ENCODE assay signal across 9 cellular contexts in genomic region chr9:12785251-12785880, GRCh38. TPM values are rescaled to one million over a fixed set of nuclear protein-coding genes. Genes with fewer than 3 reads are reported as not detected.
A peak's percentile ranks its signal among the peaks of the same experiment; 100 is the strongest.
DNase-seq lines count a peak whose midpoint lies in the region; ATAC-seq and TF ChIP-seq lines count a peak whose summit lies in the region.
"Had no signal": no experiment of that assay in that cellular context is flagged by ENCODE, and none has a peak within 500 bp of the region (broad histone marks: within the 10 kb centered on the region; RNA-seq: fewer than 3 reads in every experiment).

No MANE protein-coding gene starts in this region.

- peaks cover 9% of the 10 kb centered on the region for H3K4me1 ChIP-seq in mucosa of descending colon (ENCODE audit: low read depth)
- no peaks in the 10 kb centered on the region for H3K4me1 ChIP-seq in urinary bladder (ENCODE audit: insufficient read depth)

- intact Hi-C loops in mucosa of descending colon (cut with DNase I, micrococcal nuclease) = no loop called here

- H3K36me3 ChIP-seq in mucosa of descending colon (ENCODE audit: low read depth) = no peaks in the 10 kb centered on the region
- H3K36me3 ChIP-seq in urinary bladder (ENCODE audit: insufficient read depth) = no peaks in the 10 kb centered on the region

- DNase-seq in NCI-H510A treated with DMSO at 0.1 percent for 48 hours (lab: John Stamatoyannopoulos, UW) (peak; percentile 28), NCI-H510A (lab: John Stamatoyannopoulos, UW) (no peak), cardiac fibroblast (ENCODE audit: low read depth in 2 of 2) (peak; percentile 28 to 50), mucosa of descending colon (peak; percentile 45 to 58 (median 52)), SKM-1 (lab: John Stamatoyannopoulos, UW; ENCODE audit: unreplicated experiment) (no peak)
- DNase-seq: NCI-H187 treated with DMSO at 0.1 percent for 48 hours had no signal

- peak; percentile 78 for ATAC-seq in mucosa of descending colon
- ATAC-seq in GM18909 (IDR thresholded peaks at IDR 0.05; ENCODE audit: poor library complexity, unreplicated experiment) = no peak
- no peak for ATAC-seq in GM21723 (IDR thresholded peaks at IDR 0.05; ENCODE audit: unreplicated experiment)

- peak overlapping the region; percentile 12 for H3K27ac ChIP-seq in urinary bladder (ENCODE audit: low read depth)

- TF ChIP-seq CTCF in cardiac fibroblast (IDR thresholded peaks at IDR 0.05; ENCODE audit: low read depth, low read length) = no peak
- no peak for TF ChIP-seq CTCF in mucosa of descending colon (IDR thresholded peaks at IDR 0.05)

- 30% methylated on average over 3 of the region's 3 CpGs for WGBS in urinary bladder

- H3K9me3 ChIP-seq in mucosa of descending colon = no peaks in the 10 kb centered on the region

- H3K4me3 ChIP-seq in cardiac fibroblast (replicated peaks in 1 of 2; ENCODE audit: low read depth in 2 of 2, low read length in 2 of 2) (no peak overlapping the region), mucosa of descending colon (no peak overlapping the region), urinary bladder (ENCODE audit: low read depth, low read length) (no peak overlapping the region)

RNA-seq across cellular contexts. Expression of gene LURAP1L, which starts 10.5 kb away (rescaled TPM):
- total RNA-seq in mucosa of descending colon (10 to 100 TPM; 22.3 to 31.8 (median 31.0) TPM), urinary bladder (34.5 TPM)
- 24.9 TPM for polyA plus RNA-seq in urinary bladder

Comparison
In these comparisons a context has a peak if more than half of its experiments do, and no peak if none do; other contexts are left out.
1. DNase-seq: peak in NCI-H510A treated with DMSO at 0.1 percent for 48 hours (single experiment), cardiac fibroblast (2 of 2) and mucosa of descending colon (3 of 3); none in NCI-H510A (single experiment) and SKM-1 (single experiment).